1 cellular context compared by ENCODE assay signal in genomic region chr17:63446218-63446980, GRCh38.
TF ChIP-seq lines count a peak whose summit lies in the region.

Gene CYB561, minus strand, starts transcription at chr17:63446306. Its CDS starts 8,759 bp downstream, at chr17:63437547.

TF ChIP-seq in K562, 482 proteins besides CTCF, POLR2A, EP300 and RAD21 (continued from another document and continues in another):
- TF ChIP-seq, protein P1, sequence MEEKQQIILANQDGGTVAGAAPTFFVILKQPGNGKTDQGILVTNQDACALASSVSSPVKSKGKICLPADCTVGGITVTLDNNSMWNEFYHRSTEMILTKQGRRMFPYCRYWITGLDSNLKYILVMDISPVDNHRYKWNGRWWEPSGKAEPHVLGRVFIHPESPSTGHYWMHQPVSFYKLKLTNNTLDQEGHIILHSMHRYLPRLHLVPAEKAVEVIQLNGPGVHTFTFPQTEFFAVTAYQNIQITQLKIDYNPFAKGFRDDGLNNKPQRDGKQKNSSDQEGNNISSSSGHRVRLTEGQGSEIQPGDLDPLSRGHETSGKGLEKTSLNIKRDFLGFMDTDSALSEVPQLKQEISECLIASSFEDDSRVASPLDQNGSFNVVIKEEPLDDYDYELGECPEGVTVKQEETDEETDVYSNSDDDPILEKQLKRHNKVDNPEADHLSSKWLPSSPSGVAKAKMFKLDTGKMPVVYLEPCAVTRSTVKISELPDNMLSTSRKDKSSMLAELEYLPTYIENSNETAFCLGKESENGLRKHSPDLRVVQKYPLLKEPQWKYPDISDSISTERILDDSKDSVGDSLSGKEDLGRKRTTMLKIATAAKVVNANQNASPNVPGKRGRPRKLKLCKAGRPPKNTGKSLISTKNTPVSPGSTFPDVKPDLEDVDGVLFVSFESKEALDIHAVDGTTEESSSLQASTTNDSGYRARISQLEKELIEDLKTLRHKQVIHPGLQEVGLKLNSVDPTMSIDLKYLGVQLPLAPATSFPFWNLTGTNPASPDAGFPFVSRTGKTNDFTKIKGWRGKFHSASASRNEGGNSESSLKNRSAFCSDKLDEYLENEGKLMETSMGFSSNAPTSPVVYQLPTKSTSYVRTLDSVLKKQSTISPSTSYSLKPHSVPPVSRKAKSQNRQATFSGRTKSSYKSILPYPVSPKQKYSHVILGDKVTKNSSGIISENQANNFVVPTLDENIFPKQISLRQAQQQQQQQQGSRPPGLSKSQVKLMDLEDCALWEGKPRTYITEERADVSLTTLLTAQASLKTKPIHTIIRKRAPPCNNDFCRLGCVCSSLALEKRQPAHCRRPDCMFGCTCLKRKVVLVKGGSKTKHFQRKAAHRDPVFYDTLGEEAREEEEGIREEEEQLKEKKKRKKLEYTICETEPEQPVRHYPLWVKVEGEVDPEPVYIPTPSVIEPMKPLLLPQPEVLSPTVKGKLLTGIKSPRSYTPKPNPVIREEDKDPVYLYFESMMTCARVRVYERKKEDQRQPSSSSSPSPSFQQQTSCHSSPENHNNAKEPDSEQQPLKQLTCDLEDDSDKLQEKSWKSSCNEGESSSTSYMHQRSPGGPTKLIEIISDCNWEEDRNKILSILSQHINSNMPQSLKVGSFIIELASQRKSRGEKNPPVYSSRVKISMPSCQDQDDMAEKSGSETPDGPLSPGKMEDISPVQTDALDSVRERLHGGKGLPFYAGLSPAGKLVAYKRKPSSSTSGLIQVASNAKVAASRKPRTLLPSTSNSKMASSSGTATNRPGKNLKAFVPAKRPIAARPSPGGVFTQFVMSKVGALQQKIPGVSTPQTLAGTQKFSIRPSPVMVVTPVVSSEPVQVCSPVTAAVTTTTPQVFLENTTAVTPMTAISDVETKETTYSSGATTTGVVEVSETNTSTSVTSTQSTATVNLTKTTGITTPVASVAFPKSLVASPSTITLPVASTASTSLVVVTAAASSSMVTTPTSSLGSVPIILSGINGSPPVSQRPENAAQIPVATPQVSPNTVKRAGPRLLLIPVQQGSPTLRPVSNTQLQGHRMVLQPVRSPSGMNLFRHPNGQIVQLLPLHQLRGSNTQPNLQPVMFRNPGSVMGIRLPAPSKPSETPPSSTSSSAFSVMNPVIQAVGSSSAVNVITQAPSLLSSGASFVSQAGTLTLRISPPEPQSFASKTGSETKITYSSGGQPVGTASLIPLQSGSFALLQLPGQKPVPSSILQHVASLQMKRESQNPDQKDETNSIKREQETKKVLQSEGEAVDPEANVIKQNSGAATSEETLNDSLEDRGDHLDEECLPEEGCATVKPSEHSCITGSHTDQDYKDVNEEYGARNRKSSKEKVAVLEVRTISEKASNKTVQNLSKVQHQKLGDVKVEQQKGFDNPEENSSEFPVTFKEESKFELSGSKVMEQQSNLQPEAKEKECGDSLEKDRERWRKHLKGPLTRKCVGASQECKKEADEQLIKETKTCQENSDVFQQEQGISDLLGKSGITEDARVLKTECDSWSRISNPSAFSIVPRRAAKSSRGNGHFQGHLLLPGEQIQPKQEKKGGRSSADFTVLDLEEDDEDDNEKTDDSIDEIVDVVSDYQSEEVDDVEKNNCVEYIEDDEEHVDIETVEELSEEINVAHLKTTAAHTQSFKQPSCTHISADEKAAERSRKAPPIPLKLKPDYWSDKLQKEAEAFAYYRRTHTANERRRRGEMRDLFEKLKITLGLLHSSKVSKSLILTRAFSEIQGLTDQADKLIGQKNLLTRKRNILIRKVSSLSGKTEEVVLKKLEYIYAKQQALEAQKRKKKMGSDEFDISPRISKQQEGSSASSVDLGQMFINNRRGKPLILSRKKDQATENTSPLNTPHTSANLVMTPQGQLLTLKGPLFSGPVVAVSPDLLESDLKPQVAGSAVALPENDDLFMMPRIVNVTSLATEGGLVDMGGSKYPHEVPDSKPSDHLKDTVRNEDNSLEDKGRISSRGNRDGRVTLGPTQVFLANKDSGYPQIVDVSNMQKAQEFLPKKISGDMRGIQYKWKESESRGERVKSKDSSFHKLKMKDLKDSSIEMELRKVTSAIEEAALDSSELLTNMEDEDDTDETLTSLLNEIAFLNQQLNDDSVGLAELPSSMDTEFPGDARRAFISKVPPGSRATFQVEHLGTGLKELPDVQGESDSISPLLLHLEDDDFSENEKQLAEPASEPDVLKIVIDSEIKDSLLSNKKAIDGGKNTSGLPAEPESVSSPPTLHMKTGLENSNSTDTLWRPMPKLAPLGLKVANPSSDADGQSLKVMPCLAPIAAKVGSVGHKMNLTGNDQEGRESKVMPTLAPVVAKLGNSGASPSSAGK (IDR thresholded peaks at IDR 0.05) = peak; percentile 55; the same call in 1 of the 2 replicates
- TF ChIP-seq RNF2 (IDR thresholded peaks at IDR 0.05) (0 out of 2 replicates have a peak, but pooled peaks have one; percentile 37), MAFK (IDR thresholded peaks at IDR 0.05; ENCODE audit: low read length) (no peak), ZSCAN29 (IDR thresholded peaks at IDR 0.05) (no peak), PHTF2 (CRISPR knock-in tag; IDR thresholded peaks at IDR 0.05) (no peak), ZEB2 (IDR thresholded peaks at IDR 0.05) (no peak), NCOA4 (IDR thresholded peaks at IDR 0.05; ENCODE audit: partially characterized antibody) (no peak), HDAC1 (IDR thresholded peaks at IDR 0.05) (peak in 1 of 2 experiments; percentile 19; a peak in 1 of 4 replicates), CXXC5 (CRISPR knock-in tag; IDR thresholded peaks at IDR 0.05) (peak; percentile 97), KLF1 (tag; IDR thresholded peaks at IDR 0.05) (peak; percentile 62; the same call in 1 of the 2 replicates), E2F3 (CRISPR knock-in tag; IDR thresholded peaks at IDR 0.05) (peak; percentile 36; the same call in 1 of the 2 replicates), ZNF184 (CRISPR knock-in tag; IDR thresholded peaks at IDR 0.05) (no peak), HIVEP1 (CRISPR knock-in tag; IDR thresholded peaks at IDR 0.05) (peak; percentile 57; the same call in 1 of the 2 replicates), HNRNPH1 (optimal IDR thresholded peaks at IDR 0.05; ENCODE audit: low read depth, low read length) (no peak), ARNT (IDR thresholded peaks at IDR 0.05) (no peak), SNRNP70 (optimal IDR thresholded peaks at IDR 0.05; ENCODE audit: low read depth, low read length) (no peak), ILK (tag; IDR thresholded peaks at IDR 0.05; ENCODE audit: borderline replicate concordance, low read depth) (no peak), HCFC1 (IDR thresholded peaks at IDR 0.05; ENCODE audit: low read depth, low read length) (no peak; the same call in none of the 2 replicates), EGR1 (conservative IDR thresholded peaks at IDR 0.05) (peak; percentile 89), BCL6 (CRISPR knock-in tag; IDR thresholded peaks at IDR 0.05) (no peak), STAT5B (CRISPR knock-in tag; IDR thresholded peaks at IDR 0.05) (no peak), GABPB1 (CRISPR knock-in tag; IDR thresholded peaks at IDR 0.05) (peak; percentile 81), MYBL2 (IDR thresholded peaks at IDR 0.05; ENCODE audit: low read depth) (no peak), MYBL2 (CRISPR knock-in tag; IDR thresholded peaks at IDR 0.05; ENCODE audit: borderline replicate concordance) (no peak), RBM25 (IDR thresholded peaks at IDR 0.05; ENCODE audit: low read depth, low read length, severe bottlenecking) (no peak), RFX1 (IDR thresholded peaks at IDR 0.05) (peak; percentile 80), TSHZ1 (CRISPR knock-in tag; IDR thresholded peaks at IDR 0.05) (no peak), ZBTB11 (CRISPR knock-in tag; IDR thresholded peaks at IDR 0.05) (peak; percentile 28 to 78 (median 62); a peak in 4 of 6 replicates), ERF (CRISPR knock-in tag; IDR thresholded peaks at IDR 0.05) (peak; percentile 88), CBX8 (IDR thresholded peaks at IDR 0.05; ENCODE audit: borderline replicate concordance, extremely low read depth, low read depth, low read length, poor library complexity, severe bottlenecking) (no peak), CBFA2T3 (IDR thresholded peaks at IDR 0.05) (no peak)
- TF ChIP-seq, protein P2, sequence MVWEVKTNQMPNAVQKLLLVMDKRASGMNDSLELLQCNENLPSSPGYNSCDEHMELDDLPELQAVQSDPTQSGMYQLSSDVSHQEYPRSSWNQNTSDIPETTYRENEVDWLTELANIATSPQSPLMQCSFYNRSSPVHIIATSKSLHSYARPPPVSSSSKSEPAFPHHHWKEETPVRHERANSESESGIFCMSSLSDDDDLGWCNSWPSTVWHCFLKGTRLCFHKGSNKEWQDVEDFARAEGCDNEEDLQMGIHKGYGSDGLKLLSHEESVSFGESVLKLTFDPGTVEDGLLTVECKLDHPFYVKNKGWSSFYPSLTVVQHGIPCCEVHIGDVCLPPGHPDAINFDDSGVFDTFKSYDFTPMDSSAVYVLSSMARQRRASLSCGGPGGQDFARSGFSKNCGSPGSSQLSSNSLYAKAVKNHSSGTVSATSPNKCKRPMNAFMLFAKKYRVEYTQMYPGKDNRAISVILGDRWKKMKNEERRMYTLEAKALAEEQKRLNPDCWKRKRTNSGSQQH (CRISPR knock-in tag; IDR thresholded peaks at IDR 0.05) = no peak
- TF ChIP-seq, protein P3, sequence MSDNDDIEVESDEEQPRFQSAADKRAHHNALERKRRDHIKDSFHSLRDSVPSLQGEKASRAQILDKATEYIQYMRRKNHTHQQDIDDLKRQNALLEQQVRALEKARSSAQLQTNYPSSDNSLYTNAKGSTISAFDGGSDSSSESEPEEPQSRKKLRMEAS (CRISPR knock-in tag; IDR thresholded peaks at IDR 0.05) = peak; percentile 92
- TF ChIP-seq, protein P4, sequence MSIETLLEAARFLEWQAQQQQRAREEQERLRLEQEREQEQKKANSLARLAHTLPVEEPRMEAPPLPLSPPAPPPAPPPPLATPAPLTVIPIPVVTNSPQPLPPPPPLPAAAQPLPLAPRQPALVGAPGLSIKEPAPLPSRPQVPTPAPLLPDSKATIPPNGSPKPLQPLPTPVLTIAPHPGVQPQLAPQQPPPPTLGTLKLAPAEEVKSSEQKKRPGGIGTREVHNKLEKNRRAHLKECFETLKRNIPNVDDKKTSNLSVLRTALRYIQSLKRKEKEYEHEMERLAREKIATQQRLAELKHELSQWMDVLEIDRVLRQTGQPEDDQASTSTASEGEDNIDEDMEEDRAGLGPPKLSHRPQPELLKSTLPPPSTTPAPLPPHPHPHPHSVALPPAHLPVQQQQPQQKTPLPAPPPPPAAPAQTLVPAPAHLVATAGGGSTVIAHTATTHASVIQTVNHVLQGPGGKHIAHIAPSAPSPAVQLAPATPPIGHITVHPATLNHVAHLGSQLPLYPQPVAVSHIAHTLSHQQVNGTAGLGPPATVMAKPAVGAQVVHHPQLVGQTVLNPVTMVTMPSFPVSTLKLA (conservative IDR thresholded peaks at IDR 0.05) = peak; percentile 37 to 68; a peak in 2 of 4 replicates
